In genomic region chr3:149207475-149207874, GRCh38 we compare ENCODE assay signal across 32 cellular contexts. TPM values are rescaled to one million over a fixed set of nuclear protein-coding genes. Genes with fewer than 3 reads are reported as not detected.
"Had no signal": no experiment of that assay in that cellular context is flagged by ENCODE, and none has a peak within 500 bp of the region (broad histone marks: within the 10 kb centered on the region; RNA-seq: fewer than 3 reads in every experiment).

No MANE protein-coding gene starts in this region.

- H3K36me3 ChIP-seq: ascending aorta, breast epithelium, WERI-Rb-1 had no signal

- H3K4me2 ChIP-seq: KMS-11 had no signal

- H3K4me1 ChIP-seq: ascending aorta, body of pancreas, breast epithelium had no signal

- H3K27ac ChIP-seq: ascending aorta, body of pancreas, breast epithelium, KMS-11, WERI-Rb-1 had no signal

- H3K27me3 ChIP-seq: ascending aorta, body of pancreas, breast epithelium had no signal

- H3K9ac ChIP-seq: KMS-11 had no signal

- H3K9me3 ChIP-seq: ascending aorta, body of pancreas, breast epithelium had no signal

- DNase-seq: activated CD4-positive, alpha-beta T cell treated with anti-CD3 and anti-CD28 coated beads for 1 hour; activated CD4-positive, alpha-beta T cell treated with anti-CD3 and anti-CD28 coated beads for 48 hours; activated CD4-positive, alpha-beta T cell treated with anti-CD3 and anti-CD28 coated beads, Interleukin-2, amount 50 U/mL, for 4 hours; activated CD4-positive, CD25-positive, alpha-beta regulatory T cell; activated CD8-positive, alpha-beta T cell treated with anti-CD3 and anti-CD28 coated beads for 36 hours; activated gamma-delta T cell; activated naive CD4-positive, alpha-beta T cell treated with Interleukin-2 at 50 U/mL for 16 hours; activated naive CD8-positive, alpha-beta T cell treated with anti-CD3 and anti-CD28 coated beads, Interleukin-2, amount 10 ng/mL, durations not matched to agents 7 days and 5 days; activated T-cell treated with anti-CD3 and anti-CD28 coated beads, Interleukin-2, amount 50 U/mL, for 24 hours; amygdala; body of pancreas; MM.1S; MV-4-11; NCI-H1092; NCI-H1436 treated with DMSO at 0.1 percent for 48 hours; NCI-H1694 treated with DMSO at 0.1 percent for 48 hours; NCI-H2029; NCI-H345; NCI-H524 treated with DMSO at 0.1 percent for 48 hours; NK-92 treated with Interleukin-12 subunit alpha and Interleukin-12 subunit beta, amount 100 ng/mL, for 24 hours; PC-3; Right ventricle myocardium superior; SW 1271; T-helper 1 cell; T-helper 2 cell; T-helper 9 cell; WERI-Rb-1 had no signal

- ATAC-seq: activated CD8-positive, alpha-beta T cell treated with anti-CD3 and anti-CD28 coated beads for 36 hours; body of pancreas; PC-3 had no signal

- H3K4me3 ChIP-seq: ascending aorta, body of pancreas, breast epithelium had no signal

RNA-seq across cellular contexts. Expression of gene CP, which starts 14.2 kb away (rescaled TPM):
- total RNA-seq: activated CD8-positive, alpha-beta memory T cell treated with anti-CD3 and anti-CD28 coated beads for 36 hours; activated CD8-positive, alpha-beta T cell treated with anti-CD3 and anti-CD28 coated beads for 36 hours; activated naive CD8-positive, alpha-beta T cell treated with anti-CD3 and anti-CD28 coated beads, Interleukin-2, amount 10 ng/mL, durations not matched to agents 7 days and 5 days; activated T-helper 2 cell treated with anti-CD3 and anti-CD28 coated beads, Interferon-gamma antibody, Interleukin-2, Interleukin-4, amounts not matched to agents 10 μg/mL and 5 μg/mL and 100 μg/mL, durations not matched to agents 14 hours and 24 hours and 36 hours had no signal
